ENCODE assay signal across 8 cellular contexts in the genomic region with DNA sequence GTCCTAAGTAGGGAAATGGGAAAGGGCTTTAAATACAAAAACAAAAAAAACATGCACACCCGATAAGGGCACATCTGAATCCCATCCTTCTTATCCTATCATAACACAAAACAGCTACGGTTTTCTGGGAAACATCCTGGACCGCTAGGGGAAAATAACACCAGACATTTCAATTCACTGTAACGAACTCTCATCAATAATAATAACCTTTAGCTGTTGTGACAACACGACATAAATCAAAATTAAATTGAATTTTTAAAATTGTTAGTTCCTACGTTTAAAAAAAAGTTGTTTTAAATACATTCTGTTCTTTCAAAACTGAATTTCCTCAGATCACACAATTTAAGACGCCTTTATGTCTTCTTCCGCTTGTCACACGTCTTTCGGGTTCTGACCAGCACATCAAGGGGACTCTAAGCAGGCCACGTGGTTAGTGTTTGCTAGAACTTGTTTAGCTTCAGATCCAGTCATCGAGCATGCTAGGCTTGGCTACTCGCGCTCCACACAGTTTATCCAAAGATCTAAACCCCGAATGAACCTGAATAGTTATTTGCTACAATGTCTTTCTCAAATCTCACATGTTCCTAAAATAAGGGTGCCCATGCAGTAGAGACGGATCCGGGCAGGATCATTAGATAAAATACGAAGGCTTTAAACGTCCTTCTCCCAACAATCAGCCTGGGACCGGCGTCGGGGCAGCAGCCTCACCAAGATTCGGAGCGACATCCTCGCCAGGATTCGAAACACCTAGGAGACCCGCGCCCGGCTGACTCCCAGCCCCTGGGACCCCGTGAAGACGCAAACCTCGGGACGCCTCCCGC. TPM values are rescaled to one million over a fixed set of nuclear protein-coding genes. Genes with fewer than 3 reads are reported as not detected.
A peak's percentile ranks its signal among the peaks of the same experiment; 100 is the strongest.
DNase-seq lines count a peak whose midpoint lies in the region; ATAC-seq, FAIRE-seq and TF ChIP-seq lines count a peak whose summit lies in the region.

No MANE protein-coding gene starts in this region.

- H3K27ac ChIP-seq in AG04450 (ENCODE audit: low read depth, low read length) = peak overlapping the region; percentile 73
- peak overlapping the region in 1 of 2 donors; percentile 77 for H3K27ac ChIP-seq in ovary

- DNase-seq in AG04450 (ENCODE audit: low read depth, low spot score) = peak; percentile 8
- DNase-seq in RKO (ENCODE audit: low spot score) = peak; percentile 90
- DNase-seq in activated naive CD4-positive, alpha-beta T cell treated with Interleukin-2 at 50 U/mL for 16 hours = peak; percentile 45
- peak; percentile 23 for DNase-seq in glomerular endothelial cell (ENCODE audit: extremely low read depth, low read depth, low spot score)
- DNase-seq in ovary = peak in 2 of 5 donors; percentile 15 to 28
- DNase-seq in urothelium cell line (ENCODE audit: low spot score) = peak; percentile 15

- ATAC-seq in GM18870 (IDR thresholded peaks at IDR 0.05; ENCODE audit: unreplicated experiment) (peak; percentile 27), HG03439 (IDR thresholded peaks at IDR 0.05; ENCODE audit: unreplicated experiment) (peak; percentile 39)

- intact Hi-C loops in ovary (cut with DNase I) = loop anchor here in 2 of 4 donors (5.0 to 10.0 kb wide), 2 partner anchors 147 to 1380 kb away; partner anchors contain the start of gene BUB3 (in 1 of the 2)

- CTCF ChIA-PET in AG04450 (lab: Charles Lee) = interaction anchor here (1.3 to 2.1 kb wide), 4 partner anchors 14 to 126 kb away, joined by 3 to 24 read pairs (median 4); partner anchors contain the start of gene PSTK

- no peak for TF ChIP-seq POLR2A in ovary (IDR thresholded peaks at IDR 0.05)

- peak overlapping the region; percentile 91 for H3K4me3 ChIP-seq in AG04450 (ENCODE audit: low read depth, low read length)
- H3K4me3 ChIP-seq in ovary = peak overlapping the region; percentile 98

- no peaks in the 10 kb centered on the region for H3K36me3 ChIP-seq in ovary

- H3K9me3 ChIP-seq in AG04450 (ENCODE audit: control insufficient read depth, insufficient read depth, low read length) = peaks cover 4% of the 10 kb centered on the region; the same call in 1 of the 2 replicates
- no peaks in the 10 kb centered on the region for H3K9me3 ChIP-seq in ovary

- POLR2A ChIA-PET in AG04450 (lab: Yijun Ruan, JAX) = interaction anchor here (0.9 to 1.4 kb wide), 4 partner anchors 8 to 54 kb away, joined by 3 to 6 read pairs (median 4); partner anchors contain the start of gene C10orf88

- FAIRE-seq in urothelium cell line (lab: Jason Lieb, UNC) = no peak

- no peak for TF ChIP-seq EP300 in ovary (IDR thresholded peaks at IDR 0.05)

- no peak for TF ChIP-seq CTCF in AG04450 (IDR thresholded peaks at IDR 0.05; ENCODE audit: low read depth, low read length)
- no peak for TF ChIP-seq CTCF in ovary (IDR thresholded peaks at IDR 0.05)

- H3K27me3 ChIP-seq in AG04450 (ENCODE audit: control insufficient read depth, insufficient read depth, low read length) (no peaks in the 10 kb centered on the region), ovary (no peaks in the 10 kb centered on the region)

- 0 to 1% (median 1%) methylated on average over 34 of the region's 34 CpGs for WGBS in ovary, 3 donors

- H3K4me1 ChIP-seq in ovary (ENCODE audit: insufficient read depth) = peaks cover 5% of the 10 kb centered on the region

RNA-seq across cellular contexts. Expression of gene IKZF5, which starts 0.8 kb away (rescaled TPM):
- polyA plus RNA-seq in AG04450 (2011; rRNA removed) (6.6 and 7.8 TPM in 2 replicates), ovary (10 to 100 TPM; 11.8 to 13.5 TPM)
- 4.7 and 6.3 TPM in 2 replicates for polyA minus RNA-seq in AG04450 (2011; rRNA and poly(A)+ RNA removed)
- total RNA-seq in glomerular endothelial cell (3.1 and 9.0 TPM in 2 replicates), ovary (10 to 100 TPM in 6 of 7 donors, 1 to 10 TPM in 1; 8.2 to 28.6 (median 20.5) TPM)

RNA-seq across cellular contexts. Expression of gene ACADSB, which starts 1.0 kb away (rescaled TPM):
- polyA plus RNA-seq in AG04450 (2011; rRNA removed) = 12.5 and 16.1 TPM in 2 replicates
- 6.3 and 8.7 TPM in 2 replicates for polyA minus RNA-seq in AG04450 (2011; rRNA and poly(A)+ RNA removed)
- 4.4 and 4.7 TPM in 2 replicates for total RNA-seq in glomerular endothelial cell
- 10 to 100 TPM; 10.5 to 26.6 (median 24.0) TPM for total RNA-seq in ovary
- polyA plus RNA-seq in ovary = 10 to 100 TPM in 1 of 2 donors, 1 to 10 TPM in 1; 8.8 to 25.3 TPM

RNA-seq across cellular contexts. Expression of gene PSTK, which starts 27.6 kb away (rescaled TPM):
- 4.8 and 5.1 TPM in 2 replicates for polyA plus RNA-seq in AG04450 (2011; rRNA removed)
- polyA minus RNA-seq in AG04450 (2011; rRNA and poly(A)+ RNA removed) = 0.92 and 2.5 TPM in 2 replicates
- 1.6 and 5.0 TPM in 2 replicates for total RNA-seq in glomerular endothelial cell
- total RNA-seq in ovary = 1 to 10 TPM; 2.1 to 6.1 (median 3.3) TPM
- polyA plus RNA-seq in ovary = 1 to 10 TPM; 3.4 to 5.1 TPM

RNA-seq across cellular contexts. Expression of gene C10orf88, which starts 53.7 kb away (rescaled TPM):
- polyA plus RNA-seq in AG04450 (2011; rRNA removed) (7.5 and 8.6 TPM in 2 replicates), ovary (1 to 10 TPM; 6.2 to 8.7 TPM)
- polyA minus RNA-seq in AG04450 (2011; rRNA and poly(A)+ RNA removed) = 5.9 and 9.6 TPM in 2 replicates
- total RNA-seq in glomerular endothelial cell (5.1 and 9.6 TPM in 2 replicates), ovary (1 to 10 TPM; 3.0 to 9.7 (median 7.2) TPM)
